16 cellular contexts compared by ENCODE assay signal in genomic region chr13:40660692-40661091, GRCh38. TPM values are rescaled to one million over a fixed set of nuclear protein-coding genes. Genes with fewer than 3 reads are reported as not detected.
DNase-seq lines count a peak whose midpoint lies in the region; ATAC-seq, FAIRE-seq and TF ChIP-seq lines count a peak whose summit lies in the region.
"Had no signal": no experiment of that assay in that cellular context is flagged by ENCODE, and none has a peak within 500 bp of the region (broad histone marks: within the 10 kb centered on the region; RNA-seq: fewer than 3 reads in every experiment).

No MANE protein-coding gene starts in this region.

- H3K27ac Mint-ChIP-seq in activated CD4-positive, alpha-beta T cell treated with anti-CD3 and anti-CD28 coated beads for 36 hours = peak overlapping the region; percentile 74
- peak overlapping the region; percentile 12 for H3K27ac Mint-ChIP-seq in activated naive CD8-positive, alpha-beta T cell treated with anti-CD3 and anti-CD28 coated beads, Interleukin-2, amount 10 ng/mL, durations not matched to agents 7 days and 5 days
- H3K27ac Mint-ChIP-seq: nephron progenitor cell had no signal

- 32 to 43% (median 38%) methylated on average over 5 of the region's 5 CpGs for WGBS in ovary, 3 donors

- H3K27ac ChIP-seq in HUES48 (ENCODE audit: low read depth, low read length) (peak overlapping the region; percentile 85), ovary (peak overlapping the region in 1 of 2 donors; percentile 0)

- POLR2A ChIA-PET in activated CD4-positive, alpha-beta T cell treated with anti-CD3 and anti-CD28 coated beads for 36 hours (lab: Charles Lee) = no interaction called here
- POLR2A ChIA-PET in activated naive CD8-positive, alpha-beta T cell treated with anti-CD3 and anti-CD28 coated beads, Interleukin-2, amount 10 ng/mL, durations not matched to agents 7 days and 5 days (lab: Charles Lee) = interaction anchor here (1.4 kb wide), 2 partner anchors 10 to 170 kb away, joined by 3 read pairs; no protein-coding TSS in a partner anchor

- no peaks in the 10 kb centered on the region for H3K27me3 ChIP-seq in HUES48 (ENCODE audit: control insufficient read depth, insufficient read depth, low read length)
- H3K27me3 ChIP-seq in ovary = no peaks in the 10 kb centered on the region
- H3K27me3 ChIP-seq: heart left ventricle, stomach had no signal

- no peaks in the 10 kb centered on the region for H3K9me3 Mint-ChIP-seq in activated CD4-positive, alpha-beta T cell treated with anti-CD3 and anti-CD28 coated beads for 36 hours (ENCODE audit: low read depth)
- H3K9me3 Mint-ChIP-seq in activated naive CD8-positive, alpha-beta T cell treated with anti-CD3 and anti-CD28 coated beads, Interleukin-2, amount 10 ng/mL, durations not matched to agents 7 days and 5 days = peaks cover 5% of the 10 kb centered on the region

- DNase-seq in activated CD4-positive, alpha-beta T cell treated with anti-CD3 and anti-CD28 coated beads for 36 hours = no peak
- no peak for DNase-seq in activated CD4-positive, alpha-beta T cell treated with anti-CD3 and anti-CD28 coated beads, Interleukin-2, amount 50 U/mL, for 1 hour
- DNase-seq in activated naive CD8-positive, alpha-beta T cell treated with anti-CD3 and anti-CD28 coated beads, Interleukin-2, amount 10 ng/mL, durations not matched to agents 7 days and 5 days = no peak
- DNase-seq in ovary (no peak), RKO (ENCODE audit: low spot score) (no peak), RCC 7860 (ENCODE audit: low spot score) (no peak)
- DNase-seq: activated CD4-positive, alpha-beta T cell treated with anti-CD3 and anti-CD28 coated beads, Interleukin-2, amount 10 ng/mL, durations not matched to agents 7 days and 5 days; Caco-2; cerebellar nuclear complex; heart left ventricle; nephron progenitor cell; stomach had no signal

- no peaks in the 10 kb centered on the region for H3K27me3 Mint-ChIP-seq in activated CD4-positive, alpha-beta T cell treated with anti-CD3 and anti-CD28 coated beads for 36 hours
- no peaks in the 10 kb centered on the region for H3K27me3 Mint-ChIP-seq in activated naive CD8-positive, alpha-beta T cell treated with anti-CD3 and anti-CD28 coated beads, Interleukin-2, amount 10 ng/mL, durations not matched to agents 7 days and 5 days
- H3K27me3 Mint-ChIP-seq: activated CD4-positive, alpha-beta T cell treated with anti-CD3 and anti-CD28 coated beads, Interleukin-2, amount 10 ng/mL, durations not matched to agents 7 days and 5 days had no signal

- no peak overlapping the region for H3K9ac ChIP-seq in HUES48 (ENCODE audit: low read depth, low read length)

- peaks cover 68% of the 10 kb centered on the region for H3K4me1 Mint-ChIP-seq in activated CD4-positive, alpha-beta T cell treated with anti-CD3 and anti-CD28 coated beads for 36 hours
- peaks cover 58% of the 10 kb centered on the region for H3K4me1 Mint-ChIP-seq in activated naive CD8-positive, alpha-beta T cell treated with anti-CD3 and anti-CD28 coated beads, Interleukin-2, amount 10 ng/mL, durations not matched to agents 7 days and 5 days

- FAIRE-seq in RCC 7860 (lab: Jason Lieb, UNC) = no peak
- FAIRE-seq: A204.1 had no signal

- no peak for TF ChIP-seq EP300 in ovary (IDR thresholded peaks at IDR 0.05)

- H3K4me1 ChIP-seq in HUES48 (ENCODE audit: control insufficient read depth, insufficient read depth, low read length) (peaks cover 39% of the 10 kb centered on the region), ovary (ENCODE audit: insufficient read depth) (peaks cover 20% of the 10 kb centered on the region)

- H3K4me3 Mint-ChIP-seq in activated CD4-positive, alpha-beta T cell treated with anti-CD3 and anti-CD28 coated beads for 36 hours = peak overlapping the region; percentile 36
- H3K4me3 Mint-ChIP-seq in activated naive CD8-positive, alpha-beta T cell treated with anti-CD3 and anti-CD28 coated beads, Interleukin-2, amount 10 ng/mL, durations not matched to agents 7 days and 5 days = peak overlapping the region; percentile 10
- H3K4me3 Mint-ChIP-seq: nephron progenitor cell had no signal

- CTCF ChIA-PET in activated CD4-positive, alpha-beta T cell treated with anti-CD3 and anti-CD28 coated beads for 36 hours (lab: Charles Lee) = interaction anchor here (0.6 to 0.7 kb wide), 2 partner anchors 53 to 91 kb away, joined by 4 to 5 read pairs; no protein-coding TSS in a partner anchor

- peaks cover 56% of the 10 kb centered on the region for H3K36me3 Mint-ChIP-seq in activated CD4-positive, alpha-beta T cell treated with anti-CD3 and anti-CD28 coated beads for 36 hours (ENCODE audit: low read depth)
- peaks cover 26% of the 10 kb centered on the region for H3K36me3 Mint-ChIP-seq in activated naive CD8-positive, alpha-beta T cell treated with anti-CD3 and anti-CD28 coated beads, Interleukin-2, amount 10 ng/mL, durations not matched to agents 7 days and 5 days

- intact Hi-C loops in activated CD4-positive, alpha-beta T cell treated with anti-CD3 and anti-CD28 coated beads for 36 hours (cut with DNase I, micrococcal nuclease) = loop anchor here (5.0 to 10.0 kb wide), 10 partner anchors 173 to 883 kb away; partner anchors contain the start of gene ELF1 (in 1 of the 2)
- intact Hi-C loops in ovary (cut with DNase I) = loop anchor here (5.0 to 10.0 kb wide), 6 partner anchors 86 to 756 kb away; no protein-coding TSS in a partner anchor

- TF ChIP-seq POLR2A in ovary (IDR thresholded peaks at IDR 0.05) = no peak

- ATAC-seq in activated CD4-positive, alpha-beta T cell treated with anti-CD3 and anti-CD28 coated beads for 36 hours = no peak
- no peak for ATAC-seq in activated naive CD8-positive, alpha-beta T cell treated with anti-CD3 and anti-CD28 coated beads, Interleukin-2, amount 10 ng/mL, durations not matched to agents 7 days and 5 days (ENCODE audit: low read depth)
- ATAC-seq in HG02840 (IDR thresholded peaks at IDR 0.05; ENCODE audit: low FRiP score, unreplicated experiment) = no peak
- ATAC-seq: heart left ventricle, left lobe of liver had no signal

- H3K9me3 ChIP-seq in HUES48 (ENCODE audit: control insufficient read depth, insufficient read depth, low read length) (no peaks in the 10 kb centered on the region), ovary (no peaks in the 10 kb centered on the region)
- H3K9me3 ChIP-seq: Caco-2, heart left ventricle, stomach had no signal

- peak overlapping the region; percentile 37; the same call in 1 of the 2 replicates for H3K4me3 ChIP-seq in HUES48 (ENCODE audit: low read depth, low read length)
- peak overlapping the region; percentile 3 for H3K4me3 ChIP-seq in ovary
- H3K4me3 ChIP-seq: heart left ventricle, stomach had no signal

- TF ChIP-seq CTCF in ovary (IDR thresholded peaks at IDR 0.05) = no peak

- H3K36me3 ChIP-seq in HUES48 (ENCODE audit: control insufficient read depth, insufficient read depth, low read length) = no peaks in the 10 kb centered on the region
- H3K36me3 ChIP-seq in ovary = no peaks in the 10 kb centered on the region
- H3K36me3 ChIP-seq: heart left ventricle, stomach had no signal

RNA-seq across cellular contexts. Expression of gene FOXO1, which starts 5.7 kb away (rescaled TPM):
- total RNA-seq in activated CD4-positive, alpha-beta T cell treated with anti-CD3 and anti-CD28 coated beads for 36 hours = 10 to 100 TPM; 37.5 to 42.5 TPM
- total RNA-seq in activated naive CD8-positive, alpha-beta T cell treated with anti-CD3 and anti-CD28 coated beads, Interleukin-2, amount 10 ng/mL, durations not matched to agents 7 days and 5 days = 10 to 100 TPM; 36.7 to 39.8 TPM
- total RNA-seq in ovary = 100 to 1,000 TPM in 6 of 7 donors, 10 to 100 TPM in 1; 95.9 to 157 (median 117) TPM
- polyA plus RNA-seq in ovary = 10 to 100 TPM; 51.5 to 80.1 TPM
